7 cellular contexts compared by ENCODE assay signal in the genomic region with DNA sequence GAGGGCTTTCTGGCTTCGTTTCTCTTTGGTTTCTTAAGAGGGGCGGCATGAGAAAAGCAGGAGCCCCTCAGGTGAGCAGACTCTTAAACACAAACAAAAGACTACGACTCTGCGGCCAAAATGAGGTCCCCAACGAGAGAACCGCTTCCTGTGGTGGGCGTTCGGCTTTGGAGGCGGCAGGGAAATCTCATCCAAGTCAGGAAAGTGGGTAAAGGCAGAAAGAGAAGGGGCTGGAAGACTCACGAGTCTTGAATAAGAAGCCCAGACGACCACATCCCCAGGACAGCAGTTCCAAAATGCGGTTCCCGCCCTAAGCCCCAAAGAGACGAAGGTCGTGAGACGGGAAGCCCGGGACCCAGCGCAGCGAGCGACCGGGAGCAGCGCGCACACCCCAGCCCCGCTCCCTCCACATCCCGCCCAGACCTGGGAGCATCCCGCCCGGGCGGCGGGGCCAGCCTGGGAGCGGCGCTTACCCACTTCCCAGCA. TPM values are rescaled to one million over a fixed set of nuclear protein-coding genes. Genes with fewer than 3 reads are reported as not detected.
A peak's percentile ranks its signal among the peaks of the same experiment; 100 is the strongest.
DNase-seq lines count a peak whose midpoint lies in the region; ATAC-seq and TF ChIP-seq lines count a peak whose summit lies in the region.

No MANE protein-coding gene starts in this region.

- H3K9me3 ChIP-seq in skeletal muscle tissue (ENCODE audit: control insufficient read depth in 3 of 3, low read length in 3 of 3), result no peaks in the 10 kb centered on the region

- H3K4me3 Mint-ChIP-seq in activated T-cell treated with anti-CD3 and anti-CD28 coated beads, Interleukin-2, amount 50 U/mL, for 24 hours, result peak overlapping the region; percentile 98
- peak overlapping the region; percentile 99 for H3K4me3 Mint-ChIP-seq in glutamatergic neuron (ENCODE audit: unreplicated experiment)

- peaks cover 18% of the 10 kb centered on the region for H3K4me1 Mint-ChIP-seq in activated T-cell treated with anti-CD3 and anti-CD28 coated beads, Interleukin-2, amount 50 U/mL, for 24 hours (ENCODE audit: low read depth)
- peaks cover 4% of the 10 kb centered on the region for H3K4me1 Mint-ChIP-seq in glutamatergic neuron (ENCODE audit: low read depth, unreplicated experiment)

- peak overlapping the region; percentile 90 for H3K27ac ChIP-seq in skeletal muscle tissue (ENCODE audit: low read depth, low read length)

- peaks cover 14 to 21% (median 15%) of the 10 kb centered on the region in 3 donors for H3K4me1 ChIP-seq in skeletal muscle tissue (ENCODE audit: control insufficient read depth in 3 of 3, insufficient read depth in 3 of 3, low read length in 3 of 3)

- H3K9me3 Mint-ChIP-seq in activated T-cell treated with anti-CD3 and anti-CD28 coated beads, Interleukin-2, amount 50 U/mL, for 24 hours, result peaks cover 18% of the 10 kb centered on the region
- H3K9me3 Mint-ChIP-seq in glutamatergic neuron (ENCODE audit: unreplicated experiment), result peaks cover 15% of the 10 kb centered on the region

- DNase-seq in GM19238 (ENCODE audit: insufficient read length, low spot score) (peak; percentile 10), glutamatergic neuron (no peak), DMS114 treated with DMSO at 0.1 percent for 48 hours (lab: John Stamatoyannopoulos, UW; ENCODE audit: unreplicated experiment) (no peak)
- DNase-seq in activated T-cell treated with anti-CD3 and anti-CD28 coated beads, Interleukin-2, amount 50 U/mL, for 24 hours, result no peak

- H3K27me3 Mint-ChIP-seq in activated T-cell treated with anti-CD3 and anti-CD28 coated beads, Interleukin-2, amount 50 U/mL, for 24 hours, result no peaks in the 10 kb centered on the region
- peaks cover 7% of the 10 kb centered on the region for H3K27me3 Mint-ChIP-seq in glutamatergic neuron (ENCODE audit: unreplicated experiment)

- H3K36me3 ChIP-seq in skeletal muscle tissue (ENCODE audit: control insufficient read depth in 3 of 3, insufficient read depth in 3 of 3, low read length in 3 of 3), result peaks cover 0 to 5% (median 1%) of the 10 kb centered on the region in 3 donors

- TF ChIP-seq CTCF in glutamatergic neuron (IDR thresholded peaks at IDR 0.05; ENCODE audit: partially characterized antibody, unreplicated experiment), result no peak

- peak overlapping the region; percentile 92 for H3K27ac Mint-ChIP-seq in activated T-cell treated with anti-CD3 and anti-CD28 coated beads, Interleukin-2, amount 50 U/mL, for 24 hours
- peak overlapping the region; percentile 99 for H3K27ac Mint-ChIP-seq in glutamatergic neuron (ENCODE audit: unreplicated experiment)

- H3K4me3 ChIP-seq in skeletal muscle tissue (ENCODE audit: low read length in 3 of 3), result peak overlapping the region; percentile 93 to 98 (median 98)

- H3K9ac ChIP-seq in skeletal muscle tissue (ENCODE audit: low read depth in 1 of 3, low read length in 3 of 3), result peak overlapping the region; percentile 86 to 94 (median 90)

- peaks cover 28% of the 10 kb centered on the region for H3K36me3 Mint-ChIP-seq in activated T-cell treated with anti-CD3 and anti-CD28 coated beads, Interleukin-2, amount 50 U/mL, for 24 hours (ENCODE audit: low read depth)
- H3K36me3 Mint-ChIP-seq in glutamatergic neuron (ENCODE audit: unreplicated experiment), result peaks cover 18% of the 10 kb centered on the region

- no peaks in the 10 kb centered on the region for H3K27me3 ChIP-seq in skeletal muscle tissue (ENCODE audit: control insufficient read depth in 3 of 3, insufficient read depth in 3 of 3, low read length in 3 of 3)

- ATAC-seq in HG03439 (IDR thresholded peaks at IDR 0.05; ENCODE audit: unreplicated experiment) (peak; percentile 27), GM19467 (IDR thresholded peaks at IDR 0.05; ENCODE audit: unreplicated experiment) (no peak)

RNA-seq across cellular contexts. Expression of gene UGDH, which starts 0.4 kb away (rescaled TPM):
- total RNA-seq in glutamatergic neuron (ENCODE audit: unreplicated experiment), result 32.3 TPM
- 30.8 TPM for total RNA-seq in skeletal muscle tissue
